ENCODE assay signal across 24 cellular contexts in genomic region chr16:65758620-65759019, GRCh38.
DNase-seq lines count a peak whose midpoint lies in the region; ATAC-seq, FAIRE-seq and TF ChIP-seq lines count a peak whose summit lies in the region.
"Had no signal": no experiment of that assay in that cellular context is flagged by ENCODE, and none has a peak within 500 bp of the region (broad histone marks: within the 10 kb centered on the region; RNA-seq: fewer than 3 reads in every experiment).

No MANE protein-coding gene starts in this region.

- no TSS peak for BruUV-seq in HepG2 (replicated peaks; lab: Mats Ljungman, UMichigan)

- peaks cover 2% of the 10 kb centered on the region for H3K9me3 Mint-ChIP-seq in nephron
- H3K9me3 Mint-ChIP-seq: CD4-positive, alpha-beta T cell; GM23338; H9 had no signal

- no peaks in the 10 kb centered on the region for H3K27me3 Mint-ChIP-seq in nephron (ENCODE audit: low read depth)
- H3K27me3 Mint-ChIP-seq: B cell; CD4-positive, alpha-beta T cell; CD8-positive, alpha-beta memory T cell had no signal

- no peak overlapping the region for H3K27ac ChIP-seq in liver (ENCODE audit: low read depth in 1 of 2, low read length in 2 of 2)
- H3K27ac ChIP-seq in HepG2 (ENCODE audit: extremely low read length, insufficient read depth, low read length), result no peak overlapping the region
- no peak overlapping the region for H3K27ac ChIP-seq in thyroid gland
- H3K27ac ChIP-seq: 22Rv1, BLaER1 had no signal

- TF ChIP-seq POLR2A in HepG2 (IDR thresholded peaks at IDR 0.05; ENCODE audit: insufficient read depth in 1 of 2, low read depth in 2 of 2, low read length in 2 of 2) (no peak), thyroid gland (IDR thresholded peaks at IDR 0.05) (no peak)

- H3K4me3 Mint-ChIP-seq in nephron, result no peak overlapping the region
- H3K4me3 Mint-ChIP-seq: B cell; CD14-positive monocyte; CD4-positive, alpha-beta T cell; CD8-positive, alpha-beta memory T cell; GM23338; H9 had no signal

- H3K79me2 ChIP-seq in HepG2 (ENCODE audit: insufficient read depth, low read length), result no peaks in the 10 kb centered on the region

- H3K36me3 Mint-ChIP-seq in nephron (ENCODE audit: low read depth), result no peaks in the 10 kb centered on the region
- H3K36me3 Mint-ChIP-seq: CD14-positive monocyte; CD8-positive, alpha-beta memory T cell had no signal

- 34% methylated on average over 4 of the region's 4 CpGs for WGBS in liver
- WGBS in HepG2 (ENCODE audit: low lambda C conversion rate), result 7% methylated on average over 4 of the region's 4 CpGs
- 55 to 78% methylated on average over 4 of the region's 4 CpGs for WGBS in thyroid gland, 2 donors

- TF ChIP-seq RAD21 in liver (IDR thresholded peaks at IDR 0.05) (no peak), HepG2 (CRISPR knock-in tag; IDR thresholded peaks at IDR 0.05) (no peak)

- peaks cover 76% of the 10 kb centered on the region for H3K4me1 Mint-ChIP-seq in nephron
- H3K4me1 Mint-ChIP-seq: B cell; CD14-positive monocyte; CD8-positive, alpha-beta memory T cell had no signal

- CTCF ChIA-PET in HepG2 (lab: Yijun Ruan, JAX; ENCODE audit: low intra/inter-chr PET ratio, low total read pairs), result no interaction called here

- intact Hi-C loops in HepG2 (cut with micrococcal nuclease; ENCODE audit: unreplicated experiment) (no loop called here), thyroid gland (cut with DNase I) (no loop called here)

- H4K20me1 ChIP-seq in HepG2 (ENCODE audit: insufficient read depth, low read length), result no peaks in the 10 kb centered on the region
- H4K20me1 ChIP-seq: BLaER1 had no signal

- H2AFZ ChIP-seq in HepG2 (ENCODE audit: low read length), result no peak overlapping the region
- H2AFZ ChIP-seq: GM23338 had no signal

- no peak overlapping the region for H3K4me3 ChIP-seq in liver (ENCODE audit: low read depth in 1 of 3, low read length in 3 of 3)
- H3K4me3 ChIP-seq in HepG2 (replicated peaks in 1 of 3; ENCODE audit: insufficient read depth in 1 of 3, low read depth in 2 of 3, low read length in 3 of 3), result no peak overlapping the region
- H3K4me3 ChIP-seq in thyroid gland (replicated peaks in 1 of 3), result no peak overlapping the region
- H3K4me3 ChIP-seq: BLaER1, GM12878, GM23338 had no signal

- in situ Hi-C loops in HepG2 (cut with HindIII; ENCODE audit: extremely low pct_ligation_motif_present, low pct_unique_long_range_greater_than_20kb), result no loop called here

- H3K4me2 ChIP-seq in HepG2 (ENCODE audit: low read depth, low read length), result no peak overlapping the region
- H3K4me2 ChIP-seq: BLaER1, GM23338 had no signal

- no peak for FAIRE-seq in HepG2 (lab: Jason Lieb, UNC)
- FAIRE-seq: A204.1, D721Med, GM12878 had no signal

- DNase-seq in HepG2 (ENCODE audit: low spot score) (no peak), left kidney (ENCODE audit: low read depth, low spot score) (peak; percentile 27), thyroid gland (no peak)
- DNase-seq: CD4-positive, alpha-beta T cell; CD8-positive, alpha-beta memory T cell; DMS 273 treated with DMSO at 0.1 percent for 48 hours; DMS79; EL; GDM1; H9 had no signal

- H3K9ac ChIP-seq in liver (ENCODE audit: low read depth in 1 of 2, low read length in 2 of 2), result no peak overlapping the region
- H3K9ac ChIP-seq in HepG2 (ENCODE audit: insufficient read depth, low read depth, low read length), result no peak overlapping the region
- H3K9ac ChIP-seq: BLaER1 had no signal

- H3K9me3 ChIP-seq in liver (ENCODE audit: control insufficient read depth in 4 of 4, low read length in 3 of 4) (no peaks in the 10 kb centered on the region), HepG2 (ENCODE audit: low read length) (no peaks in the 10 kb centered on the region), thyroid gland (no peaks in the 10 kb centered on the region)

- H3K36me3 ChIP-seq in liver (ENCODE audit: control insufficient read depth in 4 of 4, insufficient read depth in 3 of 4, low read depth in 1 of 4, low read length in 3 of 4) (no peaks in the 10 kb centered on the region), HepG2 (replicated peaks in 1 of 2; ENCODE audit: control insufficient read depth in 1 of 2, insufficient read depth in 2 of 2, low read length in 2 of 2) (no peaks in the 10 kb centered on the region), thyroid gland (no peaks in the 10 kb centered on the region)
- H3K36me3 ChIP-seq: BLaER1 had no signal

- POLR2A ChIA-PET in HepG2 (lab: Yijun Ruan, JAX), result no interaction called here

- H3K4me1 ChIP-seq in liver (ENCODE audit: control insufficient read depth in 4 of 4, insufficient read depth in 4 of 4, low read length in 3 of 4) (no peaks in the 10 kb centered on the region), HepG2 (ENCODE audit: insufficient read depth, low read length) (peaks cover 4% of the 10 kb centered on the region), thyroid gland (no peaks in the 10 kb centered on the region)

- H3K27ac Mint-ChIP-seq in nephron, result peak overlapping the region; percentile 61 to 86 (median 72)
- H3K27ac Mint-ChIP-seq: B cell; CD14-positive monocyte; CD4-positive, alpha-beta T cell; CD8-positive, alpha-beta memory T cell; GM23338; H9 had no signal

- TF ChIP-seq CTCF in liver (IDR thresholded peaks at IDR 0.05; ENCODE audit: low read depth, low read length, missing input control) (no peak), HepG2 (CRISPR knock-in tag; IDR thresholded peaks at IDR 0.05) (no peak), nephron (IDR thresholded peaks at IDR 0.05; ENCODE audit: unreplicated experiment in 3 of 3) (no peak), thyroid gland (IDR thresholded peaks at IDR 0.05) (no peak)

- H3K27me3 ChIP-seq in liver (ENCODE audit: control insufficient read depth in 4 of 4, insufficient read depth in 4 of 4, low read length in 3 of 4) (no peaks in the 10 kb centered on the region), HepG2 (ENCODE audit: control insufficient read depth in 1 of 2, insufficient read depth in 2 of 2, low read length in 2 of 2) (peaks cover 0 to 2% of the 10 kb centered on the region in 2 experiments; a peak in 1 of 5 replicates), thyroid gland (no peaks in the 10 kb centered on the region)
- H3K27me3 ChIP-seq: BLaER1 had no signal

- ATAC-seq in HepG2 (no peak), HG02981 (IDR thresholded peaks at IDR 0.05; ENCODE audit: unreplicated experiment) (no peak), HG03565 (IDR thresholded peaks at IDR 0.05; ENCODE audit: unreplicated experiment) (no peak), HG03039 (IDR thresholded peaks at IDR 0.05; ENCODE audit: unreplicated experiment) (no peak)
- ATAC-seq: GM12878, GM23338, HCT116 had no signal

- TF ChIP-seq EP300 in HepG2 (IDR thresholded peaks at IDR 0.05; ENCODE audit: low read depth in 2 of 2, low read length in 2 of 2) (no peak), HepG2 (CRISPR knock-in tag; IDR thresholded peaks at IDR 0.05; ENCODE audit: borderline replicate concordance) (no peak)

TF ChIP-seq in liver, 16 proteins besides CTCF, POLR2A, EP300 and RAD21:
- TF ChIP-seq NR2F2 (IDR thresholded peaks at IDR 0.05), result peak; percentile 74
- no peak for TF ChIP-seq FOXA1 (IDR thresholded peaks at IDR 0.05)

TF ChIP-seq in HepG2, 621 proteins besides CTCF, POLR2A, EP300 and RAD21 (continues in another document):
- TF ChIP-seq TBX2 (CRISPR knock-in tag; IDR thresholded peaks at IDR 0.05; ENCODE audit: borderline replicate concordance) (no peak), IKZF1 (IDR thresholded peaks at IDR 0.05) (no peak), ZNF496 (CRISPR knock-in tag; IDR thresholded peaks at IDR 0.05; ENCODE audit: insufficient replicate concordance) (no peak), ZNF563 (CRISPR knock-in tag; IDR thresholded peaks at IDR 0.05) (no peak), PHB2 (IDR thresholded peaks at IDR 0.05; ENCODE audit: partially characterized antibody) (no peak), ZNF17 (CRISPR knock-in tag; IDR thresholded peaks at IDR 0.05) (no peak), PHF8 (CRISPR knock-in tag; IDR thresholded peaks at IDR 0.05) (no peak), ZNF350 (CRISPR knock-in tag; IDR thresholded peaks at IDR 0.05; ENCODE audit: borderline replicate concordance, low read depth) (no peak), SRSF9 (IDR thresholded peaks at IDR 0.05; ENCODE audit: borderline replicate concordance, insufficient read depth, low read depth, low read length, poor library complexity, severe bottlenecking) (no peak), SOX13 (IDR thresholded peaks at IDR 0.05) (no peak), SOX13 (CRISPR knock-in tag; conservative IDR thresholded peaks at IDR 0.05 in 1 of 2, IDR thresholded peaks at IDR 0.05 in 1 of 2) (no peak), PBX2 (CRISPR knock-in tag; IDR thresholded peaks at IDR 0.05) (no peak), NFIB (CRISPR knock-in tag; IDR thresholded peaks at IDR 0.05; ENCODE audit: borderline replicate concordance) (no peak)
